11 cellular contexts compared by ENCODE assay signal in genomic region chr1:222754386-222755139, GRCh38. TPM values are rescaled to one million over a fixed set of nuclear protein-coding genes. Genes with fewer than 3 reads are reported as not detected.
DNase-seq lines count a peak whose midpoint lies in the region; ATAC-seq and TF ChIP-seq lines count a peak whose summit lies in the region.
"Had no signal": no experiment of that assay in that cellular context is flagged by ENCODE, and none has a peak within 500 bp of the region (broad histone marks: within the 10 kb centered on the region; RNA-seq: fewer than 3 reads in every experiment).

No MANE protein-coding gene starts in this region.

- peak; percentile 83 for DNase-seq in AG08396 (ENCODE audit: low spot score)
- peak; percentile 35 for DNase-seq in Panc1 (ENCODE audit: low read depth, low spot score)
- peak; percentile 99 for DNase-seq in fibroblast of peridontal ligament (ENCODE audit: extremely low read depth)
- DNase-seq in non-pigmented ciliary epithelial cell (ENCODE audit: low read depth), result peak; percentile 58
- no peak for DNase-seq in endothelial cell (ENCODE audit: low spot score)
- DNase-seq in GF-D8 (lab: John Stamatoyannopoulos, UW), result no peak
- DNase-seq: activated naive CD4-positive, alpha-beta T cell treated with Interleukin-2 at 50 U/mL for 16 hours; COR-L47; SHP77 treated with DMSO at 0.1 percent for 48 hours had no signal

- no peak overlapping the region for H3K27ac Mint-ChIP-seq in endothelial cell (ENCODE audit: unreplicated experiment)

- H3K27ac ChIP-seq in Panc1 (ENCODE audit: low read length), result no peak overlapping the region

- peak; percentile 96 for ATAC-seq in Panc1
- ATAC-seq in GM18867 (IDR thresholded peaks at IDR 0.05; ENCODE audit: unreplicated experiment), result no peak
- ATAC-seq in HG02759 (IDR thresholded peaks at IDR 0.05; ENCODE audit: unreplicated experiment), result no peak

- H3K4me3 ChIP-seq in Panc1 (ENCODE audit: low read depth in 2 of 2, low read length in 2 of 2), result no peak overlapping the region

- H3K9me3 Mint-ChIP-seq in endothelial cell (ENCODE audit: unreplicated experiment), result no peaks in the 10 kb centered on the region

- TF ChIP-seq CTCF in Panc1 (IDR thresholded peaks at IDR 0.05), result no peak
- TF ChIP-seq CTCF in endothelial cell (IDR thresholded peaks at IDR 0.05; ENCODE audit: unreplicated experiment), result no peak

- CTCF ChIA-PET in Panc1 (lab: Charles Lee), result interaction anchor here (0.9 kb wide), 1 partner anchor 15 kb away, joined by 3 read pairs; no protein-coding TSS in a partner anchor

- no peaks in the 10 kb centered on the region for H3K36me3 ChIP-seq in Panc1 (ENCODE audit: control insufficient read depth, insufficient read depth, low read length)

- H3K27me3 Mint-ChIP-seq in endothelial cell (ENCODE audit: unreplicated experiment), result no peaks in the 10 kb centered on the region

- no peaks in the 10 kb centered on the region for H3K27me3 ChIP-seq in Panc1 (ENCODE audit: control insufficient read depth, insufficient read depth, low read length)

- in situ Hi-C loops in Panc1 (cut with HindIII; ENCODE audit: low pct_unique_long_range_greater_than_20kb, low sequenced_read_pairs), result no loop called here

- no peaks in the 10 kb centered on the region for H3K4me1 Mint-ChIP-seq in endothelial cell (ENCODE audit: unreplicated experiment)

- BruUV-seq in Panc1 (replicated peaks; lab: Mats Ljungman, UMichigan), result no TSS peak

- H3K36me3 Mint-ChIP-seq in endothelial cell (ENCODE audit: low read depth, unreplicated experiment), result no peaks in the 10 kb centered on the region

- no peaks in the 10 kb centered on the region for H3K4me1 ChIP-seq in Panc1 (ENCODE audit: control insufficient read depth, insufficient read depth, low read length)

- POLR2A ChIA-PET in Panc1 (lab: Charles Lee), result no interaction called here

- no peak overlapping the region for H3K4me3 Mint-ChIP-seq in endothelial cell (ENCODE audit: unreplicated experiment)

- H3K9me3 ChIP-seq in Panc1 (ENCODE audit: control insufficient read depth, insufficient read depth, low read depth, low read length), result no peaks in the 10 kb centered on the region

- intact Hi-C loops in Panc1 (cut with micrococcal nuclease; ENCODE audit: unreplicated experiment), result no loop called here

RNA-seq across cellular contexts. Expression of gene FAM177B, which starts 17.6 kb away (rescaled TPM):
- total RNA-seq in Panc1 (2021; ENCODE audit: unreplicated experiment), result not detected
- polyA plus RNA-seq in Panc1 (2012; ENCODE audit: insufficient read length), result not detected
- total RNA-seq in endothelial cell (ENCODE audit: unreplicated experiment), result not detected

RNA-seq across cellular contexts. Expression of gene BROX, which starts 42.2 kb away (rescaled TPM):
- 49.8 TPM for total RNA-seq in Panc1 (2021; ENCODE audit: unreplicated experiment)
- polyA plus RNA-seq in Panc1 (2012; ENCODE audit: insufficient read length), result 13.9 TPM
- 38.4 TPM for total RNA-seq in endothelial cell (ENCODE audit: unreplicated experiment)

RNA-seq across cellular contexts. Expression of gene AIDA, which starts 42.3 kb away (rescaled TPM):
- total RNA-seq in Panc1 (2021; ENCODE audit: unreplicated experiment) (73.1 TPM), endothelial cell (ENCODE audit: unreplicated experiment) (93.4 TPM)
- 51.4 TPM for polyA plus RNA-seq in Panc1 (2012; ENCODE audit: insufficient read length)

Comparison
In these comparisons a context has a peak if more than half of its experiments do, and no peak if none do; other contexts are left out.
1. DNase-seq: peak in AG08396 (single experiment), Panc1 (single experiment), fibroblast of peridontal ligament (single experiment) and non-pigmented ciliary epithelial cell (single experiment); none in endothelial cell (single experiment) and GF-D8 (single experiment).